Comparison of ENCODE assay signal across 8 cellular contexts in genomic region chr7:107890962-107891618, GRCh38. TPM values are rescaled to one million over a fixed set of nuclear protein-coding genes. Genes with fewer than 3 reads are reported as not detected.
DNase-seq lines count a peak whose midpoint lies in the region; ATAC-seq and TF ChIP-seq lines count a peak whose summit lies in the region.

TSS of gene DLD (plus strand) at chr7:107891183. CDS start at chr7:107891251, 68 bp downstream.

- peak within 1 kb of the TSS; percentile 78 for H3K9ac ChIP-seq in OCI-LY3 (ENCODE audit: low read length)

- peaks cover 10% of the 10 kb centered on the region for H3K4me1 Mint-ChIP-seq in Calu3 (ENCODE audit: low read depth, unreplicated experiment)

- ATAC-seq in GM21447 (IDR thresholded peaks at IDR 0.05; ENCODE audit: unreplicated experiment) (peak; percentile 97), mucosa of descending colon (peak; percentile 98)

- TF ChIP-seq CTCF in Calu3 (IDR thresholded peaks at IDR 0.05; ENCODE audit: unreplicated experiment) (no peak), OCI-LY3 (IDR thresholded peaks at IDR 0.05; ENCODE audit: low read depth, low read length) (no peak), mucosa of descending colon (IDR thresholded peaks at IDR 0.05) (no peak)

- H3K4me2 ChIP-seq in OCI-LY3 (ENCODE audit: low read length) = peak within 1 kb of the TSS; percentile 77

- H3K4me3 ChIP-seq in OCI-LY3 (ENCODE audit: low read length) (peak within 1 kb of the TSS; percentile 92), mucosa of descending colon (peak within 1 kb of the TSS; percentile 58)

- H3K27me3 Mint-ChIP-seq in Calu3 (ENCODE audit: unreplicated experiment) = peaks cover 3% of the 10 kb centered on the region

- H3K27ac Mint-ChIP-seq in Calu3 (ENCODE audit: unreplicated experiment) = peak within 1 kb of the TSS; percentile 97

- H3K36me3 ChIP-seq in OCI-LY3 (replicated peaks; ENCODE audit: low read depth, low read length) (peaks cover 22% of the 10 kb centered on the region), mucosa of descending colon (ENCODE audit: low read depth) (no peaks in the 10 kb centered on the region)

- peaks cover 31% of the 10 kb centered on the region for H3K36me3 Mint-ChIP-seq in Calu3 (ENCODE audit: insufficient read depth, unreplicated experiment)

- peaks cover 49% of the 10 kb centered on the region for H3K79me2 ChIP-seq in OCI-LY3 (ENCODE audit: low read length)

- DNase-seq in Calu3 (peak; percentile 85), HuH-7 (ENCODE audit: low spot score) (peak; percentile 95), activated T-cell treated with anti-CD3 and anti-CD28 coated beads for 1 hour (ENCODE audit: low read depth) (peak; percentile 85), epidermal melanocyte (ENCODE audit: insufficient read length, low spot score) (peak; percentile 85), mucosa of descending colon (peak; percentile 95 to 98 (median 96))
- DNase-seq in stimulated activated CD8-positive, alpha-beta memory T cell treated with anti-CD3 and anti-CD28 coated beads, Interleukin-4, amount 100 ng/mL, for 24 hours (ENCODE audit: low read depth) = peak; percentile 89

- peak within 1 kb of the TSS; percentile 5; the same call in 1 of the 2 replicates for H3K27ac ChIP-seq in OCI-LY3 (ENCODE audit: low read length)

- peaks cover 33% of the 10 kb centered on the region for H4K20me1 ChIP-seq in OCI-LY3 (ENCODE audit: insufficient read depth, low read length)

- H3K9me3 ChIP-seq in OCI-LY3 (ENCODE audit: insufficient read depth, low read length) (no peaks in the 10 kb centered on the region), mucosa of descending colon (no peaks in the 10 kb centered on the region)

- peak within 1 kb of the TSS; percentile 81 for H2AFZ ChIP-seq in OCI-LY3 (ENCODE audit: low read depth, low read length)

- intact Hi-C loops in Calu3 (cut with micrococcal nuclease; ENCODE audit: unreplicated experiment) (no loop called here), mucosa of descending colon (cut with DNase I, micrococcal nuclease) (no loop called here)

- H3K9me3 Mint-ChIP-seq in Calu3 (ENCODE audit: low read depth, unreplicated experiment) = no peaks in the 10 kb centered on the region

- peak within 1 kb of the TSS; percentile 91 for H3K4me3 Mint-ChIP-seq in Calu3 (ENCODE audit: low read depth, unreplicated experiment)

- H3K27me3 ChIP-seq in OCI-LY3 (ENCODE audit: low read depth, low read length) = peaks cover 4% of the 10 kb centered on the region; the same call in 1 of the 2 replicates

- H3K4me1 ChIP-seq in OCI-LY3 (ENCODE audit: low read length) = peaks cover 12% of the 10 kb centered on the region
- peaks cover 24% of the 10 kb centered on the region for H3K4me1 ChIP-seq in mucosa of descending colon (ENCODE audit: low read depth)

- CTCF ChIA-PET in Calu3 (lab: Charles Lee) = no interaction called here

- no TSS peak for BruUV-seq in Calu3 (replicated peaks; lab: Mats Ljungman, UMichigan)

RNA-seq across cellular contexts. Expression of gene DLD, which starts in this region (rescaled TPM):
- total RNA-seq in Calu3 (2022) = 56.5 and 58.0 TPM in 2 replicates
- total RNA-seq in mucosa of descending colon = 100 to 1,000 TPM; 108 to 150 (median 113) TPM

Comparison
In these comparisons a context has a peak if more than half of its experiments do, and no peak if none do; other contexts are left out.
1. Peak in every context shown above with its lines: DNase-seq, ATAC-seq, H3K4me3 ChIP-seq and H3K27ac ChIP-seq.